Comparison of ENCODE assay signal across 8 cellular contexts in genomic region chr15:84638103-84638502, GRCh38. TPM values are rescaled to one million over a fixed set of nuclear protein-coding genes. Genes with fewer than 3 reads are reported as not detected.
A peak's percentile ranks its signal among the peaks of the same experiment; 100 is the strongest.
DNase-seq lines count a peak whose midpoint lies in the region; ATAC-seq and TF ChIP-seq lines count a peak whose summit lies in the region.

No MANE protein-coding gene starts in this region.

- no peak for TF ChIP-seq CTCF in endothelial cell (IDR thresholded peaks at IDR 0.05; ENCODE audit: unreplicated experiment)
- no peak for TF ChIP-seq CTCF in lower lobe of right lung (IDR thresholded peaks at IDR 0.05)

- H3K27ac ChIP-seq in lower lobe of right lung: no peak overlapping the region

- no peak overlapping the region for H3K4me3 ChIP-seq in lower lobe of right lung

- peaks cover 57% of the 10 kb centered on the region for H3K36me3 Mint-ChIP-seq in stimulated activated naive CD8-positive, alpha-beta T cell treated with anti-CD3 and anti-CD28 coated beads, Interleukin-15, Interleukin-2, amounts not matched to agents 100 ng/mL and 50 ng/mL, for 24 hours (ENCODE audit: low read depth)
- H3K36me3 Mint-ChIP-seq in endothelial cell (ENCODE audit: low read depth, unreplicated experiment): peaks cover 21% of the 10 kb centered on the region
- H3K36me3 Mint-ChIP-seq in activated CD8-positive, alpha-beta memory T cell treated with anti-CD3 and anti-CD28 coated beads, Interleukin-2, amount 10 ng/mL, durations not matched to agents 7 days and 5 days: peaks cover 43% of the 10 kb centered on the region

- intact Hi-C loops in lower lobe of right lung (cut with DNase I): no loop called here

- H3K27ac Mint-ChIP-seq in stimulated activated naive CD8-positive, alpha-beta T cell treated with anti-CD3 and anti-CD28 coated beads, Interleukin-15, Interleukin-2, amounts not matched to agents 100 ng/mL and 50 ng/mL, for 24 hours: peak overlapping the region; percentile 4
- H3K27ac Mint-ChIP-seq in stimulated activated naive CD8-positive, alpha-beta T cell treated with anti-CD3 and anti-CD28 coated beads, Interleukin-15, amount 100 ng/mL, for 72 hours: peak overlapping the region in 1 of 2 donors; percentile 40
- H3K27ac Mint-ChIP-seq in endothelial cell (ENCODE audit: unreplicated experiment): no peak overlapping the region
- H3K27ac Mint-ChIP-seq in activated CD8-positive, alpha-beta memory T cell treated with anti-CD3 and anti-CD28 coated beads, Interleukin-2, amount 10 ng/mL, durations not matched to agents 7 days and 5 days: no peak overlapping the region

- H3K4me1 ChIP-seq in lower lobe of right lung: peaks cover 22% of the 10 kb centered on the region

- H3K4me3 Mint-ChIP-seq in stimulated activated naive CD8-positive, alpha-beta T cell treated with anti-CD3 and anti-CD28 coated beads, Interleukin-15, Interleukin-2, amounts not matched to agents 100 ng/mL and 50 ng/mL, for 24 hours: no peak overlapping the region
- H3K4me3 Mint-ChIP-seq in stimulated activated naive CD8-positive, alpha-beta T cell treated with anti-CD3 and anti-CD28 coated beads, Interleukin-15, amount 100 ng/mL, for 72 hours: no peak overlapping the region
- H3K4me3 Mint-ChIP-seq in endothelial cell (ENCODE audit: unreplicated experiment): peak overlapping the region; percentile 24
- no peak overlapping the region for H3K4me3 Mint-ChIP-seq in activated CD8-positive, alpha-beta memory T cell treated with anti-CD3 and anti-CD28 coated beads, Interleukin-2, amount 10 ng/mL, durations not matched to agents 7 days and 5 days

- no peak for ATAC-seq in stimulated activated naive CD8-positive, alpha-beta T cell treated with anti-CD3 and anti-CD28 coated beads, Interleukin-15, amount 100 ng/mL, for 72 hours
- no peak for ATAC-seq in activated CD8-positive, alpha-beta memory T cell treated with anti-CD3 and anti-CD28 coated beads, Interleukin-2, amount 10 ng/mL, durations not matched to agents 7 days and 5 days
- ATAC-seq in lower lobe of right lung: no peak
- ATAC-seq in HG03354 (IDR thresholded peaks at IDR 0.05; ENCODE audit: poor library complexity, severe bottlenecking, unreplicated experiment): no peak

- peaks cover 36% of the 10 kb centered on the region for H3K4me1 Mint-ChIP-seq in stimulated activated naive CD8-positive, alpha-beta T cell treated with anti-CD3 and anti-CD28 coated beads, Interleukin-15, Interleukin-2, amounts not matched to agents 100 ng/mL and 50 ng/mL, for 24 hours (ENCODE audit: low read depth)
- H3K4me1 Mint-ChIP-seq in stimulated activated naive CD8-positive, alpha-beta T cell treated with anti-CD3 and anti-CD28 coated beads, Interleukin-15, amount 100 ng/mL, for 72 hours: peaks cover 47% of the 10 kb centered on the region
- H3K4me1 Mint-ChIP-seq in endothelial cell (ENCODE audit: unreplicated experiment): peaks cover 9% of the 10 kb centered on the region
- H3K4me1 Mint-ChIP-seq in activated CD8-positive, alpha-beta memory T cell treated with anti-CD3 and anti-CD28 coated beads, Interleukin-2, amount 10 ng/mL, durations not matched to agents 7 days and 5 days: peaks cover 34% of the 10 kb centered on the region

- H3K9me3 Mint-ChIP-seq in stimulated activated naive CD8-positive, alpha-beta T cell treated with anti-CD3 and anti-CD28 coated beads, Interleukin-15, Interleukin-2, amounts not matched to agents 100 ng/mL and 50 ng/mL, for 24 hours: no peaks in the 10 kb centered on the region
- no peaks in the 10 kb centered on the region for H3K9me3 Mint-ChIP-seq in stimulated activated naive CD8-positive, alpha-beta T cell treated with anti-CD3 and anti-CD28 coated beads, Interleukin-15, amount 100 ng/mL, for 72 hours
- no peaks in the 10 kb centered on the region for H3K9me3 Mint-ChIP-seq in endothelial cell (ENCODE audit: unreplicated experiment)
- H3K9me3 Mint-ChIP-seq in activated CD8-positive, alpha-beta memory T cell treated with anti-CD3 and anti-CD28 coated beads, Interleukin-2, amount 10 ng/mL, durations not matched to agents 7 days and 5 days (ENCODE audit: low read depth): no peaks in the 10 kb centered on the region

- no peaks in the 10 kb centered on the region for H3K27me3 ChIP-seq in lower lobe of right lung (ENCODE audit: low read depth)

- no peak for DNase-seq in stimulated activated naive CD8-positive, alpha-beta T cell treated with anti-CD3 and anti-CD28 coated beads, Interleukin-15, amount 100 ng/mL, for 72 hours
- DNase-seq in SK-MEL-5 (ENCODE audit: low read depth, low spot score) (peak; percentile 50), endothelial cell (ENCODE audit: low spot score) (no peak), lower lobe of right lung (no peak)
- DNase-seq in activated CD8-positive, alpha-beta memory T cell treated with anti-CD3 and anti-CD28 coated beads, Interleukin-2, amount 10 ng/mL, durations not matched to agents 7 days and 5 days: no peak
- DNase-seq in effector CD4-positive, alpha-beta T cell: no peak

- H3K27me3 Mint-ChIP-seq in stimulated activated naive CD8-positive, alpha-beta T cell treated with anti-CD3 and anti-CD28 coated beads, Interleukin-15, Interleukin-2, amounts not matched to agents 100 ng/mL and 50 ng/mL, for 24 hours: no peaks in the 10 kb centered on the region
- H3K27me3 Mint-ChIP-seq in stimulated activated naive CD8-positive, alpha-beta T cell treated with anti-CD3 and anti-CD28 coated beads, Interleukin-15, amount 100 ng/mL, for 72 hours: no peaks in the 10 kb centered on the region
- peaks cover 8% of the 10 kb centered on the region for H3K27me3 Mint-ChIP-seq in endothelial cell (ENCODE audit: unreplicated experiment)
- H3K27me3 Mint-ChIP-seq in activated CD8-positive, alpha-beta memory T cell treated with anti-CD3 and anti-CD28 coated beads, Interleukin-2, amount 10 ng/mL, durations not matched to agents 7 days and 5 days: no peaks in the 10 kb centered on the region

- in situ Hi-C loops in SK-MEL-5 (cut with HindIII; ENCODE audit: low pct_unique_long_range_greater_than_20kb, low sequenced_read_pairs): no loop called here

- H3K9me3 ChIP-seq in lower lobe of right lung: no peaks in the 10 kb centered on the region

- H3K36me3 ChIP-seq in lower lobe of right lung: peaks cover 68% of the 10 kb centered on the region

- CTCF ChIA-PET in activated CD8-positive, alpha-beta memory T cell treated with anti-CD3 and anti-CD28 coated beads, Interleukin-2, amount 10 ng/mL, durations not matched to agents 7 days and 5 days (lab: Charles Lee): interaction anchor here (0.5 to 6.7 kb wide), 6 partner anchors 16 to 109 kb away, joined by 3 to 48 read pairs (median 4); partner anchors contain the start of gene WDR73

RNA-seq across cellular contexts. Expression of gene WDR73, which starts 16.0 kb away (rescaled TPM):
- total RNA-seq in SK-MEL-5 (2014; rRNA removed; shearing (Covaris generic)): 31.5 and 32.0 TPM in 2 replicates
- 21.2 and 23.1 TPM in 2 replicates for polyA plus RNA-seq in SK-MEL-5 (2015; cell fraction: cytosol; rRNA removed)
- 116 and 133 TPM in 2 replicates for polyA plus RNA-seq in SK-MEL-5 (2015; cell fraction: nucleus; rRNA removed)
- total RNA-seq in endothelial cell (ENCODE audit: unreplicated experiment): 29.5 TPM
- total RNA-seq in activated CD8-positive, alpha-beta memory T cell treated with anti-CD3 and anti-CD28 coated beads, Interleukin-2, amount 10 ng/mL, durations not matched to agents 7 days and 5 days: 10 to 100 TPM; 18.4 to 19.9 TPM
- total RNA-seq in lower lobe of right lung: 29.9 TPM

RNA-seq across cellular contexts. Expression of gene NMB, which starts 19.9 kb away (rescaled TPM):
- 2.5 and 5.4 TPM in 2 replicates for total RNA-seq in SK-MEL-5 (2014; rRNA removed; shearing (Covaris generic))
- polyA plus RNA-seq in SK-MEL-5 (2015; cell fraction: cytosol; rRNA removed): 2.4 and 3.7 TPM in 2 replicates
- 0.33 TPM in 1 of 2 replicates, not detected in the other for polyA plus RNA-seq in SK-MEL-5 (2015; cell fraction: nucleus; rRNA removed)
- total RNA-seq in endothelial cell (ENCODE audit: unreplicated experiment) (14.3 TPM), lower lobe of right lung (10.4 TPM)
- 1 to 10 TPM; 1.5 to 1.8 TPM for total RNA-seq in activated CD8-positive, alpha-beta memory T cell treated with anti-CD3 and anti-CD28 coated beads, Interleukin-2, amount 10 ng/mL, durations not matched to agents 7 days and 5 days

RNA-seq across cellular contexts. Expression of gene ZSCAN2, which starts 37.3 kb away (rescaled TPM):
- 17.4 and 19.9 TPM in 2 replicates for total RNA-seq in SK-MEL-5 (2014; rRNA removed; shearing (Covaris generic))
- 10.1 and 15.9 TPM in 2 replicates for polyA plus RNA-seq in SK-MEL-5 (2015; cell fraction: cytosol; rRNA removed)
- polyA plus RNA-seq in SK-MEL-5 (2015; cell fraction: nucleus; rRNA removed): 5.2 and 12.0 TPM in 2 replicates
- total RNA-seq in endothelial cell (ENCODE audit: unreplicated experiment) (22.0 TPM), lower lobe of right lung (6.9 TPM)
- total RNA-seq in activated CD8-positive, alpha-beta memory T cell treated with anti-CD3 and anti-CD28 coated beads, Interleukin-2, amount 10 ng/mL, durations not matched to agents 7 days and 5 days: 10 to 100 TPM in 1 of 2 experiments, 1 to 10 TPM in 1; 8.6 to 12.9 TPM
